Comparison of ENCODE assay signal across 6 cellular contexts in the genomic region with DNA sequence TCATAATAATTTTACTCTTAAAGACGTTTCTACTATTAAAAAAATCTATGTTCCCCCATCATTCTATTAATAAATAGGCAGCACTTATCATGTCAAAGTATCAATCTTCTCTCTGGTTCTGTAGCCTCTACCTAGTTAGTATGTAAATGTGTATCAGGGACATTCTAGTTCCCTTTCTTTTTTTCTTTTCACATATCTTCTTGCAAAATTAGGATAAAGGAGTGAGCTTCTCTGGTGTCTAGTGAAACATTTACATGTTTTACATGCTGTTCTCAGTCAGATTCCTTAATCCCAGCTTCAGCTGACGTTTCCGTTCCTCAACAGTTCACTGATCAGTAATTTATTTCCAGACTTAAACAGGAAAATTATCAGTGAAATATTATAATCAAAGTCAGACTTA.
"Had no signal": no experiment of that assay in that cellular context is flagged by ENCODE, and none has a peak within 500 bp of the region (broad histone marks: within the 10 kb centered on the region; RNA-seq: fewer than 3 reads in every experiment).

No MANE protein-coding gene starts in this region.

- H3K27ac ChIP-seq: HL-60 had no signal

- ATAC-seq: GM23338, HepG2 had no signal

- DNase-seq: H9, HCEC 1CT, KBM-7 had no signal
